25 cellular contexts compared by ENCODE assay signal in the genomic region with DNA sequence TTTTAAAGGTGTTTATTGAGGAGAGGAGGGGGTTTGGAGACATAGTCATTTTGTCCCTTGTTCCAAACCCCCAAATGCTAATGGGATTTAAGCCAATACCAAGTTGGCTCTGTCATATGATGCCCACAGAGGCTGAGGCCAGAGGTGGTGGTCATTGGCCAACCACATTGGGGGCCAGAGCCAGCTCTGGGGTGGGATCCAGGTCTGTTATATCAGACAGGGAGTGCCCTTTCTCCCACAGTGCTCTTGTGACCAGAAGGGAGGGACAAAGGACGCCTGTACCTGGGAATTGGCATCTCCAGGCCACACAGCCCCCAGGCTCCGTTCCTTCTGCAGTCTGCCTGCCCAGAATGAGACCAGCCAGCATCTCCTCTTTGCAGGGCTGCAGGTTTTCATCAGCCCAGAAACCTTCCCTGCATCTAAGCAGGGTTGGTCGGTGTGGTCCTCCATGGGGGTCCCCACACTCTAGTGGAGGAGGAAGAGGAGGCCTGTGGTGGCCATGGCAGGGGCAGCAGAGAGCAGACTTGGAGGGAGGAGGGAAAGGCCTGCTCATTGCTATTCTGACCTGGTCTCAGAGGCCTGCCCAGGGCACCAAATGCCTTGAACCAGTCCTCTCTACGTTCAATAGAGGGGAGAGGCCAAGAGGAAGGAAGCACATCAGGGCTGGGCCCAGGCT. TPM values are rescaled to one million over a fixed set of nuclear protein-coding genes. Genes with fewer than 3 reads are reported as not detected.
"Had no signal": no experiment of that assay in that cellular context is flagged by ENCODE, and none has a peak within 500 bp of the region (broad histone marks: within the 10 kb centered on the region; RNA-seq: fewer than 3 reads in every experiment).

No MANE protein-coding gene starts in this region.

- H3K27ac Mint-ChIP-seq: dendritic cell treated with granulocyte-macrophage colony-stimulating factor and Interleukin-4, amounts not matched to agents 40 ng/mL and 50 ng/mL, for 4 days; effector memory CD8-positive, alpha-beta T cell; immature natural killer cell; natural killer cell; stimulated activated naive B cell treated with anti-CD40 and anti-IgM and Interleukin-4, amounts not matched to agents 10 μg/mL and 1 μg/mL and 100 μg/mL, for 72 hours had no signal

- H3K27me3 ChIP-seq: esophagus squamous epithelium, gastroesophageal sphincter, pancreas, right lobe of liver, tibial artery, upper lobe of left lung, vagina had no signal

- H3K36me3 ChIP-seq: esophagus squamous epithelium, gastroesophageal sphincter, pancreas, prostate gland, right lobe of liver, tibial artery, upper lobe of left lung, vagina had no signal

- H3K27ac ChIP-seq: epithelial cell of prostate, pancreas, prostate gland, right lobe of liver, tibial artery, upper lobe of left lung, vagina had no signal

- H3K27me3 Mint-ChIP-seq: stimulated activated naive B cell treated with anti-CD40 and anti-IgM and Interleukin-4, amounts not matched to agents 10 μg/mL and 1 μg/mL and 100 μg/mL, for 72 hours had no signal

- H3K9me3 ChIP-seq: esophagus squamous epithelium, gastroesophageal sphincter, pancreas, prostate gland, right lobe of liver, tibial artery, upper lobe of left lung, vagina had no signal

- H3K4me3 ChIP-seq: esophagus squamous epithelium, gastroesophageal sphincter, pancreas, prostate gland, right lobe of liver, tibial artery, upper lobe of left lung, vagina had no signal

- ATAC-seq: effector memory CD8-positive, alpha-beta T cell; gastroesophageal sphincter; left colon; natural killer cell; pancreas; right lobe of liver; stimulated activated naive B cell treated with anti-CD40 and anti-IgM and Interleukin-4, amounts not matched to agents 10 μg/mL and 1 μg/mL and 100 μg/mL, for 72 hours had no signal

- DNase-seq: effector memory CD8-positive, alpha-beta T cell; esophagus squamous epithelium; foreskin fibroblast; immature natural killer cell; left colon; mammary epithelial cell; natural killer cell; occipital lobe; stimulated activated CD4-positive, alpha-beta T cell treated with anti-CD3 and anti-CD28 coated beads, Interleukin-2, amount 100 ng/mL, for 24 hours; stimulated activated CD4-positive, alpha-beta T cell treated with anti-CD3 and anti-CD28 coated beads, Interleukin-4, amount 100 ng/mL, for 4 hours; stimulated activated naive B cell treated with anti-CD40 and anti-IgM and Interleukin-4, amounts not matched to agents 10 μg/mL and 1 μg/mL and 100 μg/mL, for 72 hours; tibial artery; upper lobe of left lung had no signal

- H3K9me3 Mint-ChIP-seq: central memory CD8-positive, alpha-beta T cell; dendritic cell treated with granulocyte-macrophage colony-stimulating factor and Interleukin-4, amounts not matched to agents 40 ng/mL and 50 ng/mL, for 4 days; effector memory CD8-positive, alpha-beta T cell; immature natural killer cell; natural killer cell; stimulated activated naive B cell treated with anti-CD40 and anti-IgM and Interleukin-4, amounts not matched to agents 10 μg/mL and 1 μg/mL and 100 μg/mL, for 72 hours had no signal

- H3K36me3 Mint-ChIP-seq: immature natural killer cell; natural killer cell; stimulated activated naive B cell treated with anti-CD40 and anti-IgM and Interleukin-4, amounts not matched to agents 10 μg/mL and 1 μg/mL and 100 μg/mL, for 72 hours had no signal

- H3K4me3 Mint-ChIP-seq: central memory CD8-positive, alpha-beta T cell; dendritic cell treated with granulocyte-macrophage colony-stimulating factor and Interleukin-4, amounts not matched to agents 40 ng/mL and 50 ng/mL, for 4 days; effector memory CD8-positive, alpha-beta T cell; immature natural killer cell; natural killer cell; neural crest cell; stimulated activated naive B cell treated with anti-CD40 and anti-IgM and Interleukin-4, amounts not matched to agents 10 μg/mL and 1 μg/mL and 100 μg/mL, for 72 hours had no signal

- H3K4me1 Mint-ChIP-seq: central memory CD8-positive, alpha-beta T cell; immature natural killer cell; natural killer cell; stimulated activated naive B cell treated with anti-CD40 and anti-IgM and Interleukin-4, amounts not matched to agents 10 μg/mL and 1 μg/mL and 100 μg/mL, for 72 hours had no signal

- H3K4me1 ChIP-seq: pancreas, prostate gland, right lobe of liver, tibial artery, upper lobe of left lung had no signal

RNA-seq across cellular contexts. Expression of gene ADCYAP1R1, which starts 17.9 kb away (rescaled TPM):
- total RNA-seq: mammary epithelial cell, myocyte, natural killer cell, renal cortical epithelial cell had no signal
- polyA plus RNA-seq: immature natural killer cell, keratinocyte, mammary epithelial cell had no signal
